ENCODE assay signal across 8 cellular contexts in the genomic region with DNA sequence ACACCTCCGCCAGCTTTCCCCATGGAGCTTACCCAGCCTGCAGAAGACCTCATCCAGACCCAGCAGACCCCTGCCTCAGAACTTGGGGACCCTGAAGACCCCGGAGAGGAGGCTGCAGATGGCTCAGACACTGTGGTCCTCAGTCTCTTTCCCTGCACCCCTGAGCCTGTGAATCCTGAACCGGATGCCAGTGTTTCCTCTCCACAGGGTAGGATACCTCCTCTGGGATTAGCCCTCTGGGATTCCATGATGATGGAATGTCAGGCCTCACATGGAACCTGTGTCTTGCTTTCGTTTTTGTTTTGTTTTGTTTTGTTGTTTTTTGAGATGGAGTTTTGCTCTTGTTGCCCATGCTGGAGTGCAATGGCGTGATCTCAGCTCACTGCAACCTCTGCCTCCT. TPM values are rescaled to one million over a fixed set of nuclear protein-coding genes. Genes with fewer than 3 reads are reported as not detected.
DNase-seq lines count a peak whose midpoint lies in the region; ATAC-seq and TF ChIP-seq lines count a peak whose summit lies in the region.
"Had no signal": no experiment of that assay in that cellular context is flagged by ENCODE, and none has a peak within 500 bp of the region (broad histone marks: within the 10 kb centered on the region; RNA-seq: fewer than 3 reads in every experiment).

No MANE protein-coding gene starts in this region.

- DNase-seq in HL-60 (ENCODE audit: low read depth in 1 of 2, low spot score in 1 of 2) (no peak), adipocyte (ENCODE audit: low read depth) (no peak), osteoblast (ENCODE audit: insufficient read length, low spot score, missing footprints) (peak; percentile 51)
- DNase-seq: activated effector memory CD4-positive, alpha-beta T cell treated with anti-CD3 and anti-CD28 coated beads, Interleukin-2, amount 50 U/mL, for 16 hours; OCI-M1 had no signal

- no peaks in the 10 kb centered on the region for H3K27me3 ChIP-seq in HL-60 (ENCODE audit: insufficient read depth, poor library complexity, severe bottlenecking)
- no peaks in the 10 kb centered on the region for H3K27me3 ChIP-seq in adipocyte (replicated peaks; ENCODE audit: control insufficient read depth, insufficient read depth, low read length)
- H3K27me3 ChIP-seq in osteoblast (ENCODE audit: insufficient read depth, low read length), result no peaks in the 10 kb centered on the region

- H3K4me1 ChIP-seq in adipocyte (ENCODE audit: control insufficient read depth, insufficient read depth, low read length) (peaks cover 32% of the 10 kb centered on the region), osteoblast (ENCODE audit: insufficient read depth, low read length) (peaks cover 20% of the 10 kb centered on the region)

- H4K20me1 ChIP-seq in osteoblast (ENCODE audit: insufficient read depth, low read length), result peaks cover 9% of the 10 kb centered on the region

- H2AFZ ChIP-seq in osteoblast (ENCODE audit: low read length), result no peak overlapping the region

- H3K9me3 ChIP-seq in adipocyte (ENCODE audit: control insufficient read depth, low read length) (no peaks in the 10 kb centered on the region), osteoblast (ENCODE audit: low read depth, low read length) (no peaks in the 10 kb centered on the region)

- peak overlapping the region; percentile 98 for H3K9ac ChIP-seq in adipocyte (ENCODE audit: low read length)

- peak overlapping the region; percentile 4 for H3K4me3 ChIP-seq in HL-60 (replicated peaks; ENCODE audit: insufficient read depth, low read length)
- peak overlapping the region; percentile 94 for H3K4me3 ChIP-seq in adipocyte (ENCODE audit: low read length)
- peak overlapping the region; percentile 91 for H3K4me3 ChIP-seq in osteoblast (ENCODE audit: insufficient read depth, low read length)

- H3K27ac ChIP-seq in HL-60 (replicated peaks) (peak overlapping the region; percentile 100), osteoblast (ENCODE audit: low read depth, low read length) (no peak overlapping the region)

- H3K79me2 ChIP-seq in osteoblast (ENCODE audit: insufficient read depth, low read length), result peaks cover 44% of the 10 kb centered on the region

- ATAC-seq in HG02588 (IDR thresholded peaks at IDR 0.05; ENCODE audit: unreplicated experiment), result no peak
- ATAC-seq in HG02885 (IDR thresholded peaks at IDR 0.05; ENCODE audit: poor library complexity, unreplicated experiment), result no peak
- no peak for ATAC-seq in GM18858 (IDR thresholded peaks at IDR 0.05; ENCODE audit: unreplicated experiment)

- peak overlapping the region; percentile 98 for H3K4me2 ChIP-seq in osteoblast (ENCODE audit: insufficient read depth, low read length)

- TF ChIP-seq CTCF in HL-60 (IDR thresholded peaks at IDR 0.05; ENCODE audit: insufficient read depth, low read length) (no peak), osteoblast (IDR thresholded peaks at IDR 0.05; ENCODE audit: extremely low read depth, low read depth, low read length) (no peak)

- H3K36me3 ChIP-seq in adipocyte (ENCODE audit: control insufficient read depth, insufficient read depth, low read length, severe bottlenecking) (peaks cover 21% of the 10 kb centered on the region), osteoblast (ENCODE audit: insufficient read depth, low read length) (peaks cover 15% of the 10 kb centered on the region)

RNA-seq across cellular contexts. Expression of a gene that starts 1.9 kb away (rescaled TPM):
- total RNA-seq in osteoblast, result 37.4 and 47.4 TPM in 2 replicates

RNA-seq across cellular contexts. Expression of a gene that starts 2.0 kb away (rescaled TPM):
- 16.2 and 17.4 TPM in 2 replicates for total RNA-seq in osteoblast

RNA-seq across cellular contexts. Expression of a gene that starts 9.3 kb away (rescaled TPM):
- 6.2 and 6.5 TPM in 2 replicates for total RNA-seq in osteoblast

RNA-seq across cellular contexts. Expression of a gene that starts 17.8 kb away (rescaled TPM):
- under 0.01 TPM in 1 of 2 replicates, not detected in the other for total RNA-seq in osteoblast

RNA-seq across cellular contexts. Expression of a gene that starts 23.9 kb away (rescaled TPM):
- total RNA-seq in osteoblast, result 0.29 and 0.36 TPM in 2 replicates

Comparison
In these comparisons a context has a peak if more than half of its experiments do, and no peak if none do; other contexts are left out.
1. H3K4me3 ChIP-seq: peak in every context shown above with its lines; median percentile 94 in adipocyte; 91 in osteoblast; 4 in HL-60.